14 cellular contexts compared by ENCODE assay signal in the genomic region with DNA sequence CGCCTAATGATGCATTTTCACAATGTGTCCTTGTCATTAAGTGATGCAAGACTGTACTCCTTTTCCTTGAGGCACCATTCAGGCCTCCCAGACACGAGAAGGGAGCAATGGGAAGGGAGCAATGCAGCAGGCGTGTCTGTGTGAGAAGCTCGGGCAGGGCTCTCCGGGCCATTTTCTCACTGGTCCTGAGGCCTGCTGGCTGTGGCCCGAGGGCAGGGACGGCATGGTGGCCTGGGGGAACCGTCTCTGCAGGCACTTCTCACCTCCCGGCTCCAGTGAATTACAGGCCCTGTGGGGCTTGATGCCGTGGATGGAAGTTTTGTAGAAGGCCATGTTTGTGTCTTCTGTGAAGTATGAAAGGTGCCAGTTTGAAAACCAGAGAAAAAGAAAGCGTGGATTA.
DNase-seq lines count a peak whose midpoint lies in the region; ATAC-seq and TF ChIP-seq lines count a peak whose summit lies in the region.
"Had no signal": no experiment of that assay in that cellular context is flagged by ENCODE, and none has a peak within 500 bp of the region (broad histone marks: within the 10 kb centered on the region; RNA-seq: fewer than 3 reads in every experiment).

No MANE protein-coding gene starts in this region.

- H3K27me3 ChIP-seq in IMR-90 (ENCODE audit: control insufficient read depth, insufficient read depth, low read length) (no peaks in the 10 kb centered on the region), esophagus muscularis mucosa (no peaks in the 10 kb centered on the region)

- ATAC-seq in IMR-90 (ENCODE audit: low read depth) (no peak), sciatic nerve (peak; percentile 49)
- ATAC-seq: CD8-positive, alpha-beta T cell had no signal

- H4K20me1 ChIP-seq in IMR-90 (ENCODE audit: insufficient read depth, low read length) = no peaks in the 10 kb centered on the region

- no peak overlapping the region for H3K9ac ChIP-seq in IMR-90 (ENCODE audit: low read depth, low read length)

- dilution Hi-C loops in IMR-90 (cut with HindIII; ENCODE audit: low sequenced_read_pairs, unreplicated experiment) = no loop called here

- no peak for TF ChIP-seq RAD21 in IMR-90 (IDR thresholded peaks at IDR 0.05; ENCODE audit: low read length)

- no peak overlapping the region for H2BK15ac ChIP-seq in IMR-90 (ENCODE audit: low read depth, low read length)

- H3K4me3 ChIP-seq in IMR-90 (ENCODE audit: insufficient read depth, low read depth, low read length) (no peak overlapping the region), esophagus muscularis mucosa (no peak overlapping the region)
- H3K4me3 ChIP-seq: HAP-1 had no signal

- H2BK20ac ChIP-seq in IMR-90 (ENCODE audit: low read depth, low read length) = no peak overlapping the region

- H2AK5ac ChIP-seq in IMR-90 (ENCODE audit: low read depth, low read length) = no peak overlapping the region

- in situ Hi-C loops in IMR-90 (cut with MboI; ENCODE audit: low sequenced_read_pairs) = no loop called here

- WGBS in IMR-90 (ENCODE audit: extremely low coverage in 2 of 2, insufficient read length in 1 of 2), 2 experiments = 48% methylated on average over 3 of the region's 11 CpGs; no CpG with 5 or more reads in 1 of the 2 experiments
- WGBS in esophagus muscularis mucosa = 83% methylated on average over 11 of the region's 11 CpGs

- H4K8ac ChIP-seq in IMR-90 (ENCODE audit: low read depth in 2 of 2, low read length in 2 of 2) = no peak overlapping the region

- no peak overlapping the region for H3K14ac ChIP-seq in IMR-90 (replicated peaks; ENCODE audit: low read depth, low read length)

- BruUV-seq in IMR-90 (replicated peaks; lab: Mats Ljungman, UMichigan) = no TSS peak

- H3K9me1 ChIP-seq in IMR-90 (ENCODE audit: insufficient read depth, low read length) = no peaks in the 10 kb centered on the region

- H3K79me1 ChIP-seq in IMR-90 (ENCODE audit: low read depth in 1 of 2, low read length in 2 of 2) = no peaks in the 10 kb centered on the region

- no peak for DNase-seq in IMR-90
- no peak for DNase-seq in nephron progenitor cell
- DNase-seq in sciatic nerve (ENCODE audit: low spot score) = no peak
- DNase-seq in esophagus muscularis mucosa (ENCODE audit: extremely low spot score) = no peak
- no peak for DNase-seq in NCI-H1105 treated with DMSO at 0.1 percent for 48 hours (lab: John Stamatoyannopoulos, UW)
- no peak for DNase-seq in activated CD8-positive, alpha-beta memory T cell treated with anti-CD3 and anti-CD28 coated beads for 24 hours
- DNase-seq in medulla oblongata (ENCODE audit: extremely low spot score) = no peak
- DNase-seq: Caco-2; CD8-positive, alpha-beta T cell; DND-41; GDM1 had no signal

- H3K23ac ChIP-seq in IMR-90 (ENCODE audit: low read depth, low read length) = no peak overlapping the region

- H3K27ac ChIP-seq in IMR-90 (ENCODE audit: insufficient read depth, low read length) (no peak overlapping the region), esophagus muscularis mucosa (replicated peaks in 1 of 4) (no peak overlapping the region)

- H4K5ac ChIP-seq in IMR-90 (ENCODE audit: low read depth, low read length) = no peak overlapping the region

- H3K4me1 Mint-ChIP-seq in nephron progenitor cell = peaks cover 66% of the 10 kb centered on the region
- H3K4me1 Mint-ChIP-seq: B cell, CD14-positive monocyte had no signal

- no peak overlapping the region for H3K18ac ChIP-seq in IMR-90 (ENCODE audit: low read depth, low read length)

- H3K36me3 Mint-ChIP-seq in nephron progenitor cell (ENCODE audit: low read depth) = no peaks in the 10 kb centered on the region
- H3K36me3 Mint-ChIP-seq: CD8-positive, alpha-beta T cell had no signal

- H3K36me3 ChIP-seq in IMR-90 (ENCODE audit: control insufficient read depth, insufficient read depth, low read length) (no peaks in the 10 kb centered on the region), esophagus muscularis mucosa (peaks cover 0 to 47% (median 29%) of the 10 kb centered on the region in 4 donors)
- H3K36me3 ChIP-seq: HAP-1 had no signal

- TF ChIP-seq POLR2A in IMR-90 (IDR thresholded peaks at IDR 0.05; ENCODE audit: low read depth, low read length) (no peak), esophagus muscularis mucosa (IDR thresholded peaks at IDR 0.05; ENCODE audit: low read depth) (no peak)

- no peak overlapping the region for H3K4ac ChIP-seq in IMR-90 (ENCODE audit: low read depth, low read length)

- H2BK120ac ChIP-seq in IMR-90 (ENCODE audit: low read depth, low read length) = no peak overlapping the region

- no peak overlapping the region for H2AFZ ChIP-seq in IMR-90 (replicated peaks; ENCODE audit: low read length, poor library complexity)

- H3K4me2 ChIP-seq in IMR-90 (ENCODE audit: low read depth, low read length) = no peak overlapping the region

- peaks cover 47% of the 10 kb centered on the region for H3K9me3 ChIP-seq in IMR-90 (ENCODE audit: control insufficient read depth, insufficient read depth, low read length)
- H3K9me3 ChIP-seq in esophagus muscularis mucosa = no peaks in the 10 kb centered on the region
- H3K9me3 ChIP-seq: Caco-2, HAP-1 had no signal

- intact Hi-C loops in IMR-90 (cut with micrococcal nuclease) (no loop called here), sciatic nerve (cut with DNase I) (no loop called here), esophagus muscularis mucosa (cut with DNase I) (no loop called here)

- H3K9me3 Mint-ChIP-seq in nephron progenitor cell = no peaks in the 10 kb centered on the region
- H3K9me3 Mint-ChIP-seq: CD14-positive monocyte; CD8-positive, alpha-beta T cell had no signal

- H3K4me1 ChIP-seq in IMR-90 (ENCODE audit: control insufficient read depth, insufficient read depth, low read length) = no peaks in the 10 kb centered on the region
- H3K4me1 ChIP-seq in esophagus muscularis mucosa = peaks cover 0 to 9% (median 0%) of the 10 kb centered on the region in 4 donors
- H3K4me1 ChIP-seq: Caco-2, HAP-1 had no signal

- H3K27me3 Mint-ChIP-seq in nephron progenitor cell (ENCODE audit: low read depth, poor library complexity) = peaks cover 18% of the 10 kb centered on the region

- no peak for TF ChIP-seq EP300 in esophagus muscularis mucosa (IDR thresholded peaks at IDR 0.05)

- no peak overlapping the region for H3K27ac Mint-ChIP-seq in nephron progenitor cell
- H3K27ac Mint-ChIP-seq: B cell; CD14-positive monocyte; CD8-positive, alpha-beta T cell had no signal

- CTCF ChIA-PET in IMR-90 (lab: Yijun Ruan, JAX) = no interaction called here

- no peak overlapping the region for H3K56ac ChIP-seq in IMR-90 (ENCODE audit: extremely low read depth, insufficient read depth, low read length)

- peak overlapping the region; percentile 23 for H3K4me3 Mint-ChIP-seq in nephron progenitor cell
- H3K4me3 Mint-ChIP-seq: B cell; CD14-positive monocyte; CD8-positive, alpha-beta T cell had no signal

- H4K91ac ChIP-seq in IMR-90 (ENCODE audit: insufficient read depth, low read depth, low read length) = no peak overlapping the region

- H2AK9ac ChIP-seq in IMR-90 (replicated peaks; ENCODE audit: low read depth, low read length, poor library complexity) = peak overlapping the region; percentile 28

- no peak for TF ChIP-seq CTCF in IMR-90 (conservative IDR thresholded peaks at IDR 0.05; ENCODE audit: low read depth, low read length)
- TF ChIP-seq CTCF in nephron progenitor cell (IDR thresholded peaks at IDR 0.05) = no peak
- no peak for TF ChIP-seq CTCF in esophagus muscularis mucosa (IDR thresholded peaks at IDR 0.05)

- POLR2A ChIA-PET in IMR-90 (lab: Charles Lee; ENCODE audit: unreplicated experiment) = no interaction called here

- H2BK5ac ChIP-seq in IMR-90 (ENCODE audit: low read depth, low read length, poor library complexity, severe bottlenecking) = no peak overlapping the region

TF ChIP-seq in IMR-90, 13 proteins besides CTCF, POLR2A, EP300 and RAD21:
- no peak for TF ChIP-seq RFX5 (IDR thresholded peaks at IDR 0.05; ENCODE audit: low read depth, low read length)
- TF ChIP-seq MXI1 (IDR thresholded peaks at IDR 0.05; ENCODE audit: borderline replicate concordance, low read depth, low read length) = no peak
- no peak for TF ChIP-seq SMC3 (IDR thresholded peaks at IDR 0.05; ENCODE audit: low read depth, low read length)
- no peak for TF ChIP-seq BHLHE40 (IDR thresholded peaks at IDR 0.05; ENCODE audit: low read depth, low read length)
- no peak for TF ChIP-seq CHD1 (IDR thresholded peaks at IDR 0.05; ENCODE audit: low read depth, low read length)
- no peak for TF ChIP-seq MAZ (IDR thresholded peaks at IDR 0.05; ENCODE audit: borderline replicate concordance, low read depth, low read length)
- TF ChIP-seq, protein P1, sequence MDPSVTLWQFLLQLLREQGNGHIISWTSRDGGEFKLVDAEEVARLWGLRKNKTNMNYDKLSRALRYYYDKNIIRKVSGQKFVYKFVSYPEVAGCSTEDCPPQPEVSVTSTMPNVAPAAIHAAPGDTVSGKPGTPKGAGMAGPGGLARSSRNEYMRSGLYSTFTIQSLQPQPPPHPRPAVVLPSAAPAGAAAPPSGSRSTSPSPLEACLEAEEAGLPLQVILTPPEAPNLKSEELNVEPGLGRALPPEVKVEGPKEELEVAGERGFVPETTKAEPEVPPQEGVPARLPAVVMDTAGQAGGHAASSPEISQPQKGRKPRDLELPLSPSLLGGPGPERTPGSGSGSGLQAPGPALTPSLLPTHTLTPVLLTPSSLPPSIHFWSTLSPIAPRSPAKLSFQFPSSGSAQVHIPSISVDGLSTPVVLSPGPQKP (IDR thresholded peaks at IDR 0.05; ENCODE audit: borderline replicate concordance, low read depth, low read length) = no peak
- no peak for TF ChIP-seq NFE2L2 (IDR thresholded peaks at IDR 0.05; ENCODE audit: low read depth, low read length)
- TF ChIP-seq MAFK (IDR thresholded peaks at IDR 0.05; ENCODE audit: low read depth, low read length) = no peak
- TF ChIP-seq, protein P2, sequence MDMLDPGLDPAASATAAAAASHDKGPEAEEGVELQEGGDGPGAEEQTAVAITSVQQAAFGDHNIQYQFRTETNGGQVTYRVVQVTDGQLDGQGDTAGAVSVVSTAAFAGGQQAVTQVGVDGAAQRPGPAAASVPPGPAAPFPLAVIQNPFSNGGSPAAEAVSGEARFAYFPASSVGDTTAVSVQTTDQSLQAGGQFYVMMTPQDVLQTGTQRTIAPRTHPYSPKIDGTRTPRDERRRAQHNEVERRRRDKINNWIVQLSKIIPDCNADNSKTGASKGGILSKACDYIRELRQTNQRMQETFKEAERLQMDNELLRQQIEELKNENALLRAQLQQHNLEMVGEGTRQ (IDR thresholded peaks at IDR 0.05; ENCODE audit: low read depth, low read length) = no peak
- no peak for TF ChIP-seq CEBPB (IDR thresholded peaks at IDR 0.05; ENCODE audit: low read depth, low read length)
- no peak for TF ChIP-seq FOS (IDR thresholded peaks at IDR 0.05; ENCODE audit: low read depth, low read length)
- TF ChIP-seq RCOR1 (IDR thresholded peaks at IDR 0.05; ENCODE audit: insufficient replicate concordance, low read length) = no peak
